ENCODE assay signal across 8 cellular contexts in the genomic region with DNA sequence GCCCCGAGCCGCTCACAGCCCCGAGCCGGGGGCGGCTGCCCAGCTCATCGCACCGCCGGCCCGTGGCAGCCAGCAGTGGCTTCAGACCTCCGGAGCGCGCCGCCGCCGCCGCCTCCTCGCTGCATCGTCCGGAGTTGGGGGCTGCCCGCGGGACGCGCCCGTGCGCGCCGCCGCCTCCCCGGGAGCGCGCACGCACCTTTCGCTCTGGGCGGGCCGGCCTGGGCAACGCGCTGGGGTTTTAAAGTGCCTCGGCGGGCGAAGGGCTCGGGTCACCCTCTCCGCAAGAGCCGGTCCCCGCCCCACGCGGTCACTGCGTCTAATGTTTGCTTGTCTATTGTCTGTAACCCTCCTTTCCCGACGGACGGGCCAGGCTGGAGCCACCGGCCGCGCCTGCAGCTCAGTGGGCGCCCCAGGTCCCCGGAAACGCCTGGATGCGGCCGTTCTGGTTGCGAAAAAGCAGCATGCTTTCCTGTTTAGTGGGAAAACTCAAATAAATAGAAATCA. TPM values are rescaled to one million over a fixed set of nuclear protein-coding genes. Genes with fewer than 3 reads are reported as not detected.
DNase-seq lines count a peak whose midpoint lies in the region; ATAC-seq and TF ChIP-seq lines count a peak whose summit lies in the region.

A gene (minus strand): TSS at position 143 of the 504 bp plus-strand sequence. CDS start 205 bp downstream, outside the sequence.

- DNase-seq in AG20443 (ENCODE audit: low spot score) (peak; percentile 96), NCI-H446 (lab: John Stamatoyannopoulos, UW) (peak; percentile 48 to 79), colonic mucosa (peak; percentile 87), left colon (peak; percentile 83 to 88)
- DNase-seq in activated CD4-positive, alpha-beta T cell treated with anti-CD3 and anti-CD28 coated beads for 4 hours = peak; percentile 68 to 71
- peak; percentile 61 to 66 for DNase-seq in stimulated activated CD4-positive, alpha-beta T cell treated with anti-CD3 and anti-CD28 coated beads, Interleukin-1b, Interleukin-23, amount 100 ng/mL, for 4 hours (ENCODE audit: low read depth in 2 of 2)

- H3K4me3 ChIP-seq in colonic mucosa = peak within 1 kb of the TSS; percentile 73

- peak within 1 kb of the TSS; percentile 76 to 84 for H3K9ac ChIP-seq in colonic mucosa (ENCODE audit: low read depth in 2 of 2, low read length in 2 of 2)

- H3K9me3 ChIP-seq in colonic mucosa = no peaks in the 10 kb centered on the region

- TF ChIP-seq CTCF in colonic mucosa (IDR thresholded peaks at IDR 0.05) = no peak

- H3K27ac ChIP-seq in colonic mucosa = peak within 1 kb of the TSS; percentile 90

- no peaks in the 10 kb centered on the region for H3K27me3 ChIP-seq in colonic mucosa

- intact Hi-C loops in colonic mucosa (cut with DNase I) = no loop called here
- intact Hi-C loops in left colon (cut with DNase I, micrococcal nuclease) = no loop called here

- H3K36me3 ChIP-seq in colonic mucosa = no peaks in the 10 kb centered on the region

- ATAC-seq in GM19043 (IDR thresholded peaks at IDR 0.05; ENCODE audit: low read depth, unreplicated experiment) (peak; percentile 70), HG03342 (IDR thresholded peaks at IDR 0.05; ENCODE audit: unreplicated experiment) (peak; percentile 83), left colon (peak; percentile 94)

- H3K4me1 ChIP-seq in colonic mucosa = no peaks in the 10 kb centered on the region

RNA-seq across cellular contexts. Expression of the gene that starts here (rescaled TPM):
- total RNA-seq in colonic mucosa = 10 to 100 TPM; 30.7 to 40.6 TPM
- total RNA-seq in left colon = 10 to 100 TPM; 33.7 to 38.5 TPM

Comparison
In these comparisons a context has a peak if more than half of its experiments do, and no peak if none do; other contexts are left out.
1. Peak in every context shown above with its lines: DNase-seq, ATAC-seq, H3K4me3 ChIP-seq and H3K27ac ChIP-seq.